Comparison of ENCODE assay signal across 18 cellular contexts in genomic region chr17:13490427-13490826, GRCh38.
"Had no signal": no experiment of that assay in that cellular context is flagged by ENCODE, and none has a peak within 500 bp of the region (broad histone marks: within the 10 kb centered on the region; RNA-seq: fewer than 3 reads in every experiment).

No MANE protein-coding gene starts in this region.

- H3K36me3 Mint-ChIP-seq: natural killer cell had no signal

- H3K27me3 Mint-ChIP-seq: brain had no signal

- DNase-seq: activated CD4-positive, alpha-beta T cell treated with anti-CD3 and anti-CD28 coated beads for 36 hours; activated CD4-positive, alpha-beta T cell treated with anti-CD3 and anti-CD28 coated beads, Interleukin-2, amount 50 U/mL, for 48 hours; central memory CD4-positive, alpha-beta T cell; colonic mucosa; gastrocnemius medialis; head of caudate nucleus; left lung; mesenchymal stem cell; natural killer cell; retina; stimulated activated CD4-positive, alpha-beta T cell treated with anti-CD3 and anti-CD28 coated beads, Interleukin-12 subunit alpha, Interleukin-12 subunit beta, amount 100 ng/mL, for 4 hours; stimulated activated CD4-positive, alpha-beta T cell treated with anti-CD3 and anti-CD28 coated beads, Interleukin-1b, Interleukin-23, amount 100 ng/mL, for 48 hours; stimulated activated CD8-positive, alpha-beta memory T cell treated with anti-CD3 and anti-CD28 coated beads, Interleukin-4, amount 100 ng/mL, for 48 hours; stimulated activated naive CD4-positive, alpha-beta T cell; thyroid gland had no signal

- H3K36me3 ChIP-seq: colonic mucosa, gastrocnemius medialis, left lung, neutrophil, thyroid gland had no signal

- H3K9me3 Mint-ChIP-seq: brain had no signal

- H3K4me3 Mint-ChIP-seq: activated CD4-positive, alpha-beta T cell treated with anti-CD3 and anti-CD28 coated beads for 36 hours; brain; natural killer cell; WTC11 had no signal

- H3K27ac Mint-ChIP-seq: activated CD4-positive, alpha-beta T cell treated with anti-CD3 and anti-CD28 coated beads for 36 hours; brain; natural killer cell had no signal

- H3K9me3 ChIP-seq: colonic mucosa, gastrocnemius medialis, left lung, neutrophil, thyroid gland had no signal

- H3K27me3 ChIP-seq: colonic mucosa, gastrocnemius medialis, left lung, neutrophil, thyroid gland had no signal

- H3K4me1 Mint-ChIP-seq: activated CD4-positive, alpha-beta T cell treated with anti-CD3 and anti-CD28 coated beads for 36 hours; natural killer cell had no signal

- H3K4me3 ChIP-seq: colonic mucosa, gastrocnemius medialis, left lung, thyroid gland had no signal

- H3K4me1 ChIP-seq: colonic mucosa, gastrocnemius medialis, left lung, thyroid gland had no signal

- ATAC-seq: activated CD4-positive, alpha-beta T cell treated with anti-CD3 and anti-CD28 coated beads for 36 hours; gastrocnemius medialis; left lung; natural killer cell; WTC11 had no signal

- H3K27ac ChIP-seq: colonic mucosa, gastrocnemius medialis, left lung, neutrophil, thyroid gland had no signal
